ENCODE assay signal across 1 cellular context in genomic region chr7:2802082-2802481, GRCh38.
TF ChIP-seq lines count a peak whose summit lies in the region.

No MANE protein-coding gene starts in this region.

TF ChIP-seq in HepG2, 621 proteins besides CTCF, POLR2A, EP300 and RAD21:
- no peak for TF ChIP-seq ZBTB33 (CRISPR knock-in tag; IDR thresholded peaks at IDR 0.05)
- TF ChIP-seq TSC22D2 (CRISPR knock-in tag; IDR thresholded peaks at IDR 0.05; ENCODE audit: borderline replicate concordance) = no peak
- TF ChIP-seq HNRNPK (IDR thresholded peaks at IDR 0.05; ENCODE audit: low read depth, low read length, poor library complexity, severe bottlenecking) = peak; percentile 27
- TF ChIP-seq ZNF333 (CRISPR knock-in tag; IDR thresholded peaks at IDR 0.05; ENCODE audit: borderline replicate concordance) = no peak
- TF ChIP-seq ADNP (CRISPR knock-in tag; IDR thresholded peaks at IDR 0.05) = no peak
- no peak for TF ChIP-seq ZSCAN25 (CRISPR knock-in tag; IDR thresholded peaks at IDR 0.05)
- TF ChIP-seq SUZ12 (IDR thresholded peaks at IDR 0.05; ENCODE audit: low read depth, low read length) = no peak
- 0 out of 2 replicates have a peak, but pooled peaks have one; percentile 2 for TF ChIP-seq ZFP36L1 (CRISPR knock-in tag; IDR thresholded peaks at IDR 0.05)
